ENCODE assay signal across 9 cellular contexts in the genomic region with DNA sequence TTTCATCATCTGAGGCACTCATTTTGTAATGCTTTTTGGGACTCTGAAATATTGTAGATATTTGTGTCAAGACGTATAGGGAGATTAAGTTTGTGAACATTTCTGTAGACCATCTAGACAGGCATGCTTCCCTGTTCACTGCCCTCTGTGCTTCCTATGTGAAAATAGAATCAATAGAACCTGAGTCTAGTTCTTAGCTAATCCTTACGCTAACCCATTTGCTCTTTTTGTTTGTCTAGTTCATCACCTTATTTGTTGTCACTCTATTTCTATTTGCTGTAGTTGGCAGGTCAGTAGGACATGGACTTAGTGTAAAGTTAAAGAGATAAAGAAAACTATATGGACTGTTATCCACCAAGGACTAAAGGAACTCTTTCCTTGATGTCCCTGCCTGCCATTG.
"Had no signal": no experiment of that assay in that cellular context is flagged by ENCODE, and none has a peak within 500 bp of the region (broad histone marks: within the 10 kb centered on the region; RNA-seq: fewer than 3 reads in every experiment).

No MANE protein-coding gene starts in this region.

- DNase-seq: GM23248, GOT3, H7, HFFc6, IMR-90, KG1 had no signal

- H3K36me3 ChIP-seq: HAP-1 had no signal

- H3K4me1 ChIP-seq: HAP-1 had no signal

- H3K9me3 ChIP-seq: HAP-1 had no signal

- H3K27ac ChIP-seq: GM23248 had no signal

- ATAC-seq: HCT116, K562 had no signal

- H3K4me3 Mint-ChIP-seq: HFFc6 had no signal

- H3K27ac Mint-ChIP-seq: HFFc6 had no signal

- H3K4me3 ChIP-seq: GM23248, HAP-1, K562 had no signal
